In the genomic region with DNA sequence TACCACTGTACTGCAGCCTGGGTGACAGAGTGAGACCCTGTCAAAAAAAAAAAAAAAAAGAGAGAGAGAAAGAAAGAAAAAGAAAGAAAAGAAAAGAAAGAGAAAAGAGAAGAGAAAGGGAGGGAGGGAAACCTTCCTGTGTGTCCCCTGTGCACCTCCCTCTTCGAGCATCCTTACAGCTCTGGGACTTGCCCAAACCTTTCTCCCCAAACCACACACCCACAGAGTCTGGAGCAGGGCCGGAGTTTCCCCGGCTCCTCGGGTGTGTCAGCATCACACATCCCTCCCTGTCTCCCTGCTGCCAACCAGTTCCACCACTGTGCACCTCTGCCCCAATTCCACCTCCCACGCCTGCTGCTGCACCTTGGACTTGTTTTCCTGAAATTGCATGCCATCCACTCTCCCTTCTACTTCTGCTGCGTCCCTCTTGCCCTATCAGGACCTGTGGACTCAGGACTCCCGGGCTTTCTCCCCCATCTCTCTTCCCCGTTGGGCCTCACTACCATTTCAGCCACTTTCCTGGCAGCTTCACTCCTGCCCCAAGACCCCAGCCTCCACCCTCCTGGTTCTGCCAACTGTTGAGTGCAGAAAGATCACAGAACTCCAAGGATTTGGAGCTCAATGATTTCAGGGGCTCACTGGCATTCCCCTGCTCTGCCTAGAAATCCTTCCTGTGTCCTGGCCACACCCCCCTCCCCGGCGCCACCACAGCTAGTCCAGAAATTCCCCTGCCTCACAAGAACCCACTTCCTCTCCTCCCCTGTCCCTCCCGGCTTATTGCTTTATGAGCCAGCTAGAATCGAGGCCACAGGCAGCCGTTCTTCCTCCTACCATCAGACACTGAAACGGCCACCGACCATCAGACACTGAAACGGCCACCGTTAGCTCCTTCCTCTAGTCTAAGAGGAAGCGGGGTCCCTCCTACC, we compare ENCODE assay signal across 8 cellular contexts. TPM values are rescaled to one million over a fixed set of nuclear protein-coding genes. Genes with fewer than 3 reads are reported as not detected.
A peak's percentile ranks its signal among the peaks of the same experiment; 100 is the strongest.
DNase-seq lines count a peak whose midpoint lies in the region; ATAC-seq lines count a peak whose summit lies in the region.

No MANE protein-coding gene starts in this region.

- H3K27me3 Mint-ChIP-seq in natural killer cell treated with Interleukin-12 subunit alpha and Interleukin-12 subunit beta and Interleukin-15 and Interleukin-18, amount 100 ng/mL, for 72 hours = no peaks in the 10 kb centered on the region

- H3K4me3 Mint-ChIP-seq in natural killer cell treated with Interleukin-12 subunit alpha and Interleukin-12 subunit beta and Interleukin-15 and Interleukin-18, amount 100 ng/mL, for 72 hours = peak overlapping the region; percentile 74

- peaks cover 8% of the 10 kb centered on the region for H3K4me1 ChIP-seq in effector memory CD4-positive, alpha-beta T cell (ENCODE audit: control insufficient read depth, insufficient read depth, low read length, poor library complexity, severe bottlenecking)

- peaks cover 4% of the 10 kb centered on the region for H3K36me3 ChIP-seq in effector memory CD4-positive, alpha-beta T cell (ENCODE audit: control insufficient read depth, insufficient read depth, low read length)

- no peaks in the 10 kb centered on the region for H3K27me3 ChIP-seq in effector memory CD4-positive, alpha-beta T cell (replicated peaks; ENCODE audit: control insufficient read depth, insufficient read depth, low read length, poor library complexity, severe bottlenecking)

- no peaks in the 10 kb centered on the region for H3K9me3 Mint-ChIP-seq in natural killer cell treated with Interleukin-12 subunit alpha and Interleukin-12 subunit beta and Interleukin-15 and Interleukin-18, amount 100 ng/mL, for 72 hours

- DNase-seq in activated naive CD4-positive, alpha-beta T cell treated with Interleukin-2 at 50 U/mL for 16 hours = peak; percentile 42
- DNase-seq in activated naive CD4-positive, alpha-beta T cell treated with anti-CD3 and anti-CD28 coated beads, Interleukin-2, amount 50 U/mL, for 16 hours = no peak
- DNase-seq in SKM-1 treated with dmso at 0.1 percent for 144 hours (lab: John Stamatoyannopoulos, UW; ENCODE audit: unreplicated experiment) (peak; percentile 86), HUDEP-2 (lab: John Stamatoyannopoulos, UW; ENCODE audit: unreplicated experiment in 76 of 76) (no peak)
- peak; percentile 20 to 38 (median 30) for DNase-seq in effector memory CD4-positive, alpha-beta T cell
- peak; percentile 81 for DNase-seq in natural killer cell treated with Interleukin-12 subunit alpha and Interleukin-12 subunit beta and Interleukin-15 and Interleukin-18, amount 100 ng/mL, for 72 hours (ENCODE audit: low spot score)

- H3K4me3 ChIP-seq in effector memory CD4-positive, alpha-beta T cell (ENCODE audit: insufficient read depth, low read depth, low read length, poor library complexity, severe bottlenecking) = no peak overlapping the region

- H3K36me3 Mint-ChIP-seq in natural killer cell treated with Interleukin-12 subunit alpha and Interleukin-12 subunit beta and Interleukin-15 and Interleukin-18, amount 100 ng/mL, for 72 hours = no peaks in the 10 kb centered on the region

- no peaks in the 10 kb centered on the region for H3K9me3 ChIP-seq in effector memory CD4-positive, alpha-beta T cell (ENCODE audit: control insufficient read depth, low read length)

- peak; percentile 63 to 88 for ATAC-seq in natural killer cell treated with Interleukin-12 subunit alpha and Interleukin-12 subunit beta and Interleukin-15 and Interleukin-18, amount 100 ng/mL, for 72 hours
- ATAC-seq in GM18498 (IDR thresholded peaks at IDR 0.05; ENCODE audit: unreplicated experiment) = no peak
- no peak for ATAC-seq in GM18861 (IDR thresholded peaks at IDR 0.05; ENCODE audit: unreplicated experiment)

- H3K27ac Mint-ChIP-seq in natural killer cell treated with Interleukin-12 subunit alpha and Interleukin-12 subunit beta and Interleukin-15 and Interleukin-18, amount 100 ng/mL, for 72 hours = peak overlapping the region; percentile 76 to 92

- peaks cover 14 to 15% of the 10 kb centered on the region in 2 donors for H3K4me1 Mint-ChIP-seq in natural killer cell treated with Interleukin-12 subunit alpha and Interleukin-12 subunit beta and Interleukin-15 and Interleukin-18, amount 100 ng/mL, for 72 hours (ENCODE audit: low read depth in 2 of 2)

- H3K27ac ChIP-seq in effector memory CD4-positive, alpha-beta T cell (ENCODE audit: insufficient read depth, low read length, poor library complexity, severe bottlenecking) = peak overlapping the region; percentile 48

RNA-seq across cellular contexts. Expression of a gene that starts 3.7 kb away (rescaled TPM):
- 10 to 100 TPM in 1 of 2 donors, 1 to 10 TPM in 1; 9.8 to 16.2 TPM for total RNA-seq in natural killer cell treated with Interleukin-12 subunit alpha and Interleukin-12 subunit beta and Interleukin-15 and Interleukin-18, amount 100 ng/mL, for 72 hours

RNA-seq across cellular contexts. Expression of a gene that starts 17.9 kb away (rescaled TPM):
- total RNA-seq in natural killer cell treated with Interleukin-12 subunit alpha and Interleukin-12 subunit beta and Interleukin-15 and Interleukin-18, amount 100 ng/mL, for 72 hours = 10 to 100 TPM; 16.5 to 19.1 TPM

RNA-seq across cellular contexts. Expression of a gene that starts 18.0 kb away (rescaled TPM):
- total RNA-seq in natural killer cell treated with Interleukin-12 subunit alpha and Interleukin-12 subunit beta and Interleukin-15 and Interleukin-18, amount 100 ng/mL, for 72 hours = 10 to 100 TPM; 36.8 to 44.6 TPM

RNA-seq across cellular contexts. Expression of a gene that starts 30.2 kb away (rescaled TPM):
- total RNA-seq in natural killer cell treated with Interleukin-12 subunit alpha and Interleukin-12 subunit beta and Interleukin-15 and Interleukin-18, amount 100 ng/mL, for 72 hours = under 1 TPM; 0.05 to 0.64 TPM

RNA-seq across cellular contexts. Expression of a gene that starts 56.1 kb away (rescaled TPM):
- 10 to 100 TPM; 10.2 to 34.4 TPM for total RNA-seq in natural killer cell treated with Interleukin-12 subunit alpha and Interleukin-12 subunit beta and Interleukin-15 and Interleukin-18, amount 100 ng/mL, for 72 hours

Comparison
In these comparisons a context has a peak if more than half of its experiments do, and no peak if none do; other contexts are left out.
1. DNase-seq: peak in activated naive CD4-positive, alpha-beta T cell treated with Interleukin-2 at 50 U/mL for 16 hours (single experiment), SKM-1 treated with dmso at 0.1 percent for 144 hours (single experiment), effector memory CD4-positive, alpha-beta T cell (3 of 3) and natural killer cell treated with Interleukin-12 subunit alpha and Interleukin-12 subunit beta and Interleukin-15 and Interleukin-18, amount 100 ng/mL, for 72 hours (single experiment); none in activated naive CD4-positive, alpha-beta T cell treated with anti-CD3 and anti-CD28 coated beads, Interleukin-2, amount 50 U/mL, for 16 hours (single experiment) and HUDEP-2 (0 of 76).
2. ATAC-seq: peak in natural killer cell treated with Interleukin-12 subunit alpha and Interleukin-12 subunit beta and Interleukin-15 and Interleukin-18, amount 100 ng/mL, for 72 hours (2 of 2); none in GM18498 (single experiment) and GM18861 (single experiment).